17 cellular contexts compared by ENCODE assay signal in genomic region chr5:160303690-160304089, GRCh38. TPM values are rescaled to one million over a fixed set of nuclear protein-coding genes. Genes with fewer than 3 reads are reported as not detected.
"Had no signal": no experiment of that assay in that cellular context is flagged by ENCODE, and none has a peak within 500 bp of the region (broad histone marks: within the 10 kb centered on the region; RNA-seq: fewer than 3 reads in every experiment).

No MANE protein-coding gene starts in this region.

- H3K79me2 ChIP-seq: parathyroid adenoma had no signal

- H3K4me1 Mint-ChIP-seq: activated CD4-positive, alpha-beta memory T cell treated with anti-CD3 and anti-CD28 coated beads, Interleukin-2, amount 10 ng/mL, durations not matched to agents 7 days and 5 days; activated CD4-positive, alpha-beta T cell treated with anti-CD3 and anti-CD28 coated beads for 36 hours; brain; central memory CD8-positive, alpha-beta T cell had no signal

- H3K27ac Mint-ChIP-seq: activated CD4-positive, alpha-beta memory T cell treated with anti-CD3 and anti-CD28 coated beads, Interleukin-2, amount 10 ng/mL, durations not matched to agents 7 days and 5 days; activated CD4-positive, alpha-beta T cell treated with anti-CD3 and anti-CD28 coated beads for 36 hours; activated naive CD8-positive, alpha-beta T cell; brain had no signal

- H3K9me3 Mint-ChIP-seq: activated CD4-positive, alpha-beta memory T cell treated with anti-CD3 and anti-CD28 coated beads, Interleukin-2, amount 10 ng/mL, durations not matched to agents 7 days and 5 days; activated T-cell treated with anti-CD3 and anti-CD28 coated beads, Interleukin-2, amount 50 U/mL, for 4 hours; brain; central memory CD8-positive, alpha-beta T cell had no signal

- H3K4me1 ChIP-seq: foreskin keratinocyte, parathyroid adenoma had no signal

- H3K4me3 Mint-ChIP-seq: activated CD4-positive, alpha-beta memory T cell treated with anti-CD3 and anti-CD28 coated beads, Interleukin-2, amount 10 ng/mL, durations not matched to agents 7 days and 5 days; activated CD4-positive, alpha-beta T cell treated with anti-CD3 and anti-CD28 coated beads for 36 hours; activated naive CD8-positive, alpha-beta T cell; activated T-cell treated with anti-CD3 and anti-CD28 coated beads, Interleukin-2, amount 50 U/mL, for 4 hours; brain; central memory CD8-positive, alpha-beta T cell had no signal

- H2AFZ ChIP-seq: parathyroid adenoma had no signal

- DNase-seq: activated CD4-positive, alpha-beta memory T cell treated with anti-CD3 and anti-CD28 coated beads, Interleukin-2, amount 10 ng/mL, durations not matched to agents 7 days and 5 days; activated CD4-positive, alpha-beta T cell treated with anti-CD3 and anti-CD28 coated beads for 36 hours; activated effector memory CD4-positive, alpha-beta T cell treated with anti-CD3 and anti-CD28 coated beads, Interleukin-2, amount 50 U/mL, for 16 hours; activated T-cell treated with anti-CD3 and anti-CD28 coated beads, Interleukin-2, amount 50 U/mL, for 4 hours; amniotic stem cell; cortex of kidney; effector memory CD4-positive, alpha-beta T cell; foreskin keratinocyte; left cardiac atrium; stimulated activated CD4-positive, alpha-beta T cell treated with anti-CD3 and anti-CD28 coated beads, Interleukin-12 subunit alpha, Interleukin-12 subunit beta, amount 100 ng/mL, for 4 hours; stimulated activated CD4-positive, alpha-beta T cell treated with anti-CD3 and anti-CD28 coated beads, Interleukin-2, amount 100 ng/mL, for 24 hours; T-helper 2 cell had no signal

- ATAC-seq: activated CD4-positive, alpha-beta T cell treated with anti-CD3 and anti-CD28 coated beads for 36 hours; activated T-cell treated with anti-CD3 and anti-CD28 coated beads, Interleukin-2, amount 50 U/mL, for 4 hours; foreskin keratinocyte had no signal

- H3K27me3 Mint-ChIP-seq: brain had no signal

- H3K36me3 Mint-ChIP-seq: activated naive CD8-positive, alpha-beta T cell; brain had no signal

- H3K27ac ChIP-seq: foreskin keratinocyte, parathyroid adenoma had no signal

- H3K4me3 ChIP-seq: lung had no signal

RNA-seq across cellular contexts. Expression of gene CCNJL, which starts 8.7 kb away (rescaled TPM):
- total RNA-seq: activated CD4-positive, alpha-beta memory T cell treated with anti-CD3 and anti-CD28 coated beads, Interleukin-2, amount 10 ng/mL, durations not matched to agents 7 days and 5 days; activated CD4-positive, alpha-beta T cell treated with anti-CD3 and anti-CD28 coated beads for 36 hours had no signal
